18 cellular contexts compared by ENCODE assay signal in the genomic region with DNA sequence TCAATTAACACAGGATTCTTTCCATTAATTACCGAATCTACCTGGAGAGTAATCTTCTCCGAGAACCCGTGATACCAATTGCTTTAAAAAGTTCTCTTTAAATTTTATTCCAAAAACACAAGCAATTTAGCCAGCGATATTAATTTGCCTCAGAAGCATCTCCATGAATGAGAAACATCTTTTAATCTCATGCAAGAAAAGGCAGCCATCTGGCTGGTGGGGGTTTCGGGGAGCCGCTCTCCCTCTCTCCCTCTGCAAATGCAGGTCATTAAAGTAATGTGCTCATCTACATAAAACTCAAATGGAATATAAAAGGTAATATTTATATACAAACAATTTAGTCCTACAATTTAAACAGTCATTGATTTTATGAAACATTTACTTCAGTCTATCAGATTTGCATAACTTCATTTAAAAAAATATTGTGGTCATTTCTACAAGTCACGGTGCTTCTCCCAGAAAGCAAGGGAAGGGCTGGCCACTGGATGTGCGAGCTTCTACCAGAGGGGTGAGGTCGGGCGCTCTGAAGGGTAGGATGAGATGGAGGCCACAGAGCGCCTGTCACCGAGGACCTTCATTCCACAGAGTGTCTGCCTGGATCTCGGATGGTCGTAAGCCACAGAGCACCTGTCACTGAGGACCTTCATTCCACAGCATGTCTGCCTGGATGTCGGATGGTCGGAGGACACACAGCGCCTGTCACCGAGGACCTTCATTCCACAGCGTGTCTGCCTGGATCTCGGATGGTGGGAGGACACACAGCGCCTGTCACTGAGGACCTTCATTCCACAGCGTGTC.
DNase-seq lines count a peak whose midpoint lies in the region; ATAC-seq and TF ChIP-seq lines count a peak whose summit lies in the region.
"Had no signal": no experiment of that assay in that cellular context is flagged by ENCODE, and none has a peak within 500 bp of the region (broad histone marks: within the 10 kb centered on the region; RNA-seq: fewer than 3 reads in every experiment).

No MANE protein-coding gene starts in this region.

- H3K4me1 Mint-ChIP-seq in activated T-cell treated with anti-CD3 and anti-CD28 coated beads, Interleukin-2, amount 50 U/mL, for 24 hours (ENCODE audit: low read depth), result no peaks in the 10 kb centered on the region
- H3K4me1 Mint-ChIP-seq in activated T-cell treated with anti-CD3 and anti-CD28 coated beads, Interleukin-2, amount 50 U/mL, for 72 hours (ENCODE audit: low read depth), result no peaks in the 10 kb centered on the region

- no peaks in the 10 kb centered on the region for H4K20me1 ChIP-seq in osteoblast (ENCODE audit: insufficient read depth, low read length)

- H3K36me3 Mint-ChIP-seq in activated T-cell treated with anti-CD3 and anti-CD28 coated beads, Interleukin-2, amount 50 U/mL, for 24 hours (ENCODE audit: low read depth), result no peaks in the 10 kb centered on the region
- no peaks in the 10 kb centered on the region for H3K36me3 Mint-ChIP-seq in activated T-cell treated with anti-CD3 and anti-CD28 coated beads, Interleukin-2, amount 50 U/mL, for 72 hours (ENCODE audit: insufficient read depth in 2 of 2)

- H3K4me3 Mint-ChIP-seq in activated T-cell treated with anti-CD3 and anti-CD28 coated beads, Interleukin-2, amount 50 U/mL, for 24 hours, result no peak overlapping the region
- no peak overlapping the region for H3K4me3 Mint-ChIP-seq in activated T-cell treated with anti-CD3 and anti-CD28 coated beads, Interleukin-2, amount 50 U/mL, for 72 hours
- H3K4me3 Mint-ChIP-seq: CD4-positive, alpha-beta T cell; HFFc6 had no signal

- no peaks in the 10 kb centered on the region for H3K9me3 Mint-ChIP-seq in activated T-cell treated with anti-CD3 and anti-CD28 coated beads, Interleukin-2, amount 50 U/mL, for 24 hours
- H3K9me3 Mint-ChIP-seq in activated T-cell treated with anti-CD3 and anti-CD28 coated beads, Interleukin-2, amount 50 U/mL, for 72 hours, result no peaks in the 10 kb centered on the region
- H3K9me3 Mint-ChIP-seq: CD4-positive, alpha-beta T cell had no signal

- no peaks in the 10 kb centered on the region for H3K9me3 ChIP-seq in colonic mucosa
- H3K9me3 ChIP-seq in osteoblast (ENCODE audit: low read depth, low read length), result no peaks in the 10 kb centered on the region
- no peaks in the 10 kb centered on the region for H3K9me3 ChIP-seq in upper lobe of right lung
- no peaks in the 10 kb centered on the region for H3K9me3 ChIP-seq in SJCRH30 (replicated peaks)
- H3K9me3 ChIP-seq: BE2C had no signal

- no peak overlapping the region for H3K9ac ChIP-seq in colonic mucosa (ENCODE audit: low read depth in 2 of 2, low read length in 2 of 2)
- H3K9ac ChIP-seq: KMS-11 had no signal

- intact Hi-C loops in colonic mucosa (cut with DNase I), result no loop called here
- intact Hi-C loops in upper lobe of right lung (cut with DNase I), result no loop called here

- no peak for ATAC-seq in activated T-cell treated with anti-CD3 and anti-CD28 coated beads, Interleukin-2, amount 50 U/mL, for 72 hours (replicated peaks in 1 of 2)
- ATAC-seq in upper lobe of right lung (no peak), GM21786 (IDR thresholded peaks at IDR 0.05; ENCODE audit: unreplicated experiment) (no peak), GM21360 (IDR thresholded peaks at IDR 0.05; ENCODE audit: unreplicated experiment) (no peak)
- ATAC-seq: Right ventricle myocardium inferior had no signal

- H3K4me1 ChIP-seq in colonic mucosa (no peaks in the 10 kb centered on the region), osteoblast (ENCODE audit: insufficient read depth, low read length) (no peaks in the 10 kb centered on the region), upper lobe of right lung (no peaks in the 10 kb centered on the region), SJCRH30 (no peaks in the 10 kb centered on the region)
- H3K4me1 ChIP-seq: BE2C had no signal

- no peaks in the 10 kb centered on the region for H3K27me3 Mint-ChIP-seq in activated T-cell treated with anti-CD3 and anti-CD28 coated beads, Interleukin-2, amount 50 U/mL, for 24 hours
- no peaks in the 10 kb centered on the region for H3K27me3 Mint-ChIP-seq in activated T-cell treated with anti-CD3 and anti-CD28 coated beads, Interleukin-2, amount 50 U/mL, for 72 hours (ENCODE audit: low read depth)
- H3K27me3 Mint-ChIP-seq: CD4-positive, alpha-beta T cell had no signal

- H3K4me2 ChIP-seq in osteoblast (ENCODE audit: insufficient read depth, low read length), result no peak overlapping the region
- H3K4me2 ChIP-seq: KMS-11 had no signal

- peak; percentile 2 for DNase-seq in activated T-cell treated with anti-CD3 and anti-CD28 coated beads, Interleukin-2, amount 50 U/mL, for 24 hours
- no peak for DNase-seq in activated T-cell treated with anti-CD3 and anti-CD28 coated beads, Interleukin-2, amount 50 U/mL, for 72 hours
- DNase-seq in colonic mucosa, result peak; percentile 10
- DNase-seq in osteoblast (ENCODE audit: insufficient read length, low spot score, missing footprints), result peak; percentile 56
- DNase-seq in upper lobe of right lung, result peak; percentile 20
- DNase-seq in SJCRH30, result no peak
- DNase-seq: BE2C; Calu3; CD4-positive, alpha-beta T cell; DMS79; HFFc6; NCI-H1436; NCI-H2029 treated with DMSO at 0.1 percent for 48 hours; NCI-H774 had no signal

- H3K36me3 ChIP-seq in colonic mucosa (no peaks in the 10 kb centered on the region), osteoblast (ENCODE audit: insufficient read depth, low read length) (no peaks in the 10 kb centered on the region), upper lobe of right lung (no peaks in the 10 kb centered on the region), SJCRH30 (no peaks in the 10 kb centered on the region)
- H3K36me3 ChIP-seq: BE2C had no signal

- H3K27me3 ChIP-seq in colonic mucosa (no peaks in the 10 kb centered on the region), osteoblast (ENCODE audit: insufficient read depth, low read length) (no peaks in the 10 kb centered on the region), upper lobe of right lung (peaks cover 13% of the 10 kb centered on the region), SJCRH30 (no peaks in the 10 kb centered on the region)
- H3K27me3 ChIP-seq: BE2C had no signal

- no peak overlapping the region for H3K27ac Mint-ChIP-seq in activated T-cell treated with anti-CD3 and anti-CD28 coated beads, Interleukin-2, amount 50 U/mL, for 24 hours
- H3K27ac Mint-ChIP-seq in activated T-cell treated with anti-CD3 and anti-CD28 coated beads, Interleukin-2, amount 50 U/mL, for 72 hours, result no peak overlapping the region
- H3K27ac Mint-ChIP-seq: CD4-positive, alpha-beta T cell; HFFc6 had no signal

- TF ChIP-seq CTCF in colonic mucosa (IDR thresholded peaks at IDR 0.05), result no peak
- TF ChIP-seq CTCF in osteoblast (IDR thresholded peaks at IDR 0.05; ENCODE audit: extremely low read depth, low read depth, low read length), result no peak
- TF ChIP-seq CTCF in upper lobe of right lung (IDR thresholded peaks at IDR 0.05), result no peak

- H3K4me3 ChIP-seq in colonic mucosa (no peak overlapping the region), osteoblast (ENCODE audit: insufficient read depth, low read length) (no peak overlapping the region), upper lobe of right lung (no peak overlapping the region), SJCRH30 (no peak overlapping the region)

- H3K27ac ChIP-seq in colonic mucosa (no peak overlapping the region), osteoblast (ENCODE audit: low read depth, low read length) (no peak overlapping the region), upper lobe of right lung (no peak overlapping the region), SJCRH30 (no peak overlapping the region)
- H3K27ac ChIP-seq: KMS-11 had no signal

- no peak overlapping the region for H2AFZ ChIP-seq in osteoblast (ENCODE audit: low read length)

- H3K79me2 ChIP-seq in osteoblast (ENCODE audit: insufficient read depth, low read length), result no peaks in the 10 kb centered on the region

Comparison
In these comparisons a context has a peak if more than half of its experiments do, and no peak if none do; other contexts are left out.
1. DNase-seq: peak in activated T-cell treated with anti-CD3 and anti-CD28 coated beads, Interleukin-2, amount 50 U/mL, for 24 hours (single experiment), colonic mucosa (single experiment), osteoblast (single experiment) and upper lobe of right lung (single experiment); none in activated T-cell treated with anti-CD3 and anti-CD28 coated beads, Interleukin-2, amount 50 U/mL, for 72 hours (0 of 2) and SJCRH30 (0 of 2).